31 cellular contexts compared by ENCODE assay signal in genomic region chr5:16385516-16386090, GRCh38.
"Had no signal": no experiment of that assay in that cellular context is flagged by ENCODE, and none has a peak within 500 bp of the region (broad histone marks: within the 10 kb centered on the region; RNA-seq: fewer than 3 reads in every experiment).

No MANE protein-coding gene starts in this region.

- ATAC-seq: activated CD8-positive, alpha-beta T cell treated with anti-CD3 and anti-CD28 coated beads for 36 hours; activated naive CD4-positive, alpha-beta T cell treated with anti-CD3 and anti-CD28 coated beads, Interleukin-2, amount 50 U/mL, for 72 hours; activated T-cell treated with anti-CD3 and anti-CD28 coated beads, Interleukin-2, amount 50 U/mL, for 4 hours; activated T-cell treated with anti-CD3 and anti-CD28 coated beads, Interleukin-2, amount 50 U/mL, for 72 hours; activated T-helper 17 cell treated with anti-CD3 and anti-CD28 coated beads, Interleukin-2, amount 50 U/mL, for 72 hours; body of pancreas had no signal

- H3K27ac ChIP-seq: adrenal gland, brain microvascular endothelial cell, breast epithelium had no signal

- DNase-seq: activated B cell treated with CpG ODN at 0.5 μM for 24 hours; activated CD4-positive, alpha-beta memory T cell treated with anti-CD3 and anti-CD28 coated beads for 36 hours; activated CD4-positive, alpha-beta T cell treated with anti-CD3 and anti-CD28 coated beads for 4 hours; activated CD4-positive, alpha-beta T cell treated with anti-CD3 and anti-CD28 coated beads, Interleukin-2, amount 10 ng/mL, durations not matched to agents 24 days and 14 days; activated CD4-positive, alpha-beta T cell treated with anti-CD3 and anti-CD28 coated beads, Interleukin-2, amount 50 U/mL, for 1 hour; activated CD4-positive, alpha-beta T cell treated with anti-CD3 and anti-CD28 coated beads, Interleukin-2, amount 50 U/mL, for 4 hours; activated CD4-positive, CD25-positive, alpha-beta regulatory T cell treated with anti-CD3 and anti-CD28 coated beads, Interleukin-2, amount 50 U/mL, for 72 hours; activated CD8-positive, alpha-beta memory T cell treated with anti-CD3 and anti-CD28 coated beads, Interleukin-2, amount 50 U/mL, for 4 hours; activated CD8-positive, alpha-beta T cell treated with anti-CD3 and anti-CD28 coated beads for 36 hours; activated effector memory CD4-positive, alpha-beta T cell treated with anti-CD3 and anti-CD28 coated beads, Interleukin-2, amount 50 U/mL, for 16 hours; activated gamma-delta T cell treated with Interleukin-2 at 50 U/mL for 16 hours; activated naive CD4-positive, alpha-beta T cell; activated naive CD4-positive, alpha-beta T cell treated with anti-CD3 and anti-CD28 coated beads for 36 hours; activated naive CD4-positive, alpha-beta T cell treated with anti-CD3 and anti-CD28 coated beads, Interleukin-2, amount 50 U/mL, for 16 hours; activated naive CD8-positive, alpha-beta T cell treated with anti-CD3 and anti-CD28 coated beads for 36 hours; activated T-cell treated with anti-CD3 and anti-CD28 coated beads for 4 hours; activated T-cell treated with anti-CD3 and anti-CD28 coated beads, Interleukin-2, amount 50 U/mL, for 1 hour; activated T-cell treated with anti-CD3 and anti-CD28 coated beads, Interleukin-2, amount 50 U/mL, for 4 hours; activated T-cell treated with anti-CD3 and anti-CD28 coated beads, Interleukin-2, amount 50 U/mL, for 72 hours; adrenal gland; amniotic stem cell; aorta; body of pancreas; brain microvascular endothelial cell; central memory CD4-positive, alpha-beta T cell; T-helper 2 cell; T-helper 9 cell had no signal

- H3K4me3 ChIP-seq: adrenal gland, body of pancreas, breast epithelium had no signal

- FAIRE-seq: astrocyte had no signal
